In genomic region chr1:236552096-236552495, GRCh38 we compare ENCODE assay signal across 30 cellular contexts. TPM values are rescaled to one million over a fixed set of nuclear protein-coding genes. Genes with fewer than 3 reads are reported as not detected.
"Had no signal": no experiment of that assay in that cellular context is flagged by ENCODE, and none has a peak within 500 bp of the region (broad histone marks: within the 10 kb centered on the region; RNA-seq: fewer than 3 reads in every experiment).

No MANE protein-coding gene starts in this region.

- DNase-seq: activated CD4-positive, alpha-beta T cell treated with anti-CD3 and anti-CD28 coated beads for 4 hours; activated CD4-positive, CD25-positive, alpha-beta regulatory T cell; activated CD8-positive, alpha-beta memory T cell treated with anti-CD3 and anti-CD28 coated beads, Interleukin-2, amount 50 U/mL, for 4 hours; activated CD8-positive, alpha-beta T cell treated with anti-CD3 and anti-CD28 coated beads for 36 hours; activated gamma-delta T cell treated with Interleukin-2 at 50 U/mL for 16 hours; activated naive CD8-positive, alpha-beta T cell treated with anti-CD3 and anti-CD28 coated beads for 36 hours; activated T-cell treated with anti-CD3 and anti-CD28 coated beads, Interleukin-2, amount 50 U/mL, for 4 hours; adrenal gland; aorta; caudate nucleus; colonic mucosa; IMR-90; KG1; NCI-H1092; NCI-H1417; NCI-H1930; NCI-H2107; NCI-H2171 treated with DMSO at 0.1 percent for 48 hours; NCI-H226; NCI-H510A; NCI-H526 treated with DMSO at 0.1 percent for 48 hours; NCI-H82; Peyer's patch; Right ventricle myocardium superior had no signal

- H3K4me3 ChIP-seq: adrenal gland, breast epithelium, colonic mucosa, Peyer's patch, SJSA1 had no signal

- H3K4me3 Mint-ChIP-seq: activated CD8-positive, alpha-beta T cell treated with anti-CD3 and anti-CD28 coated beads for 36 hours; activated naive CD8-positive, alpha-beta T cell treated with anti-CD3 and anti-CD28 coated beads for 36 hours; activated T-cell treated with anti-CD3 and anti-CD28 coated beads, Interleukin-2, amount 50 U/mL, for 4 hours had no signal

- H3K27me3 Mint-ChIP-seq: activated CD8-positive, alpha-beta T cell treated with anti-CD3 and anti-CD28 coated beads for 36 hours; activated naive CD8-positive, alpha-beta T cell treated with anti-CD3 and anti-CD28 coated beads for 36 hours had no signal

- H3K4me1 ChIP-seq: adrenal gland, breast epithelium, colonic mucosa, Peyer's patch, SJSA1 had no signal

- H3K27ac Mint-ChIP-seq: activated naive CD8-positive, alpha-beta T cell treated with anti-CD3 and anti-CD28 coated beads for 36 hours had no signal

- H3K9me3 Mint-ChIP-seq: activated CD8-positive, alpha-beta T cell treated with anti-CD3 and anti-CD28 coated beads for 36 hours; activated naive CD8-positive, alpha-beta T cell treated with anti-CD3 and anti-CD28 coated beads for 36 hours; activated T-cell treated with anti-CD3 and anti-CD28 coated beads, Interleukin-2, amount 50 U/mL, for 4 hours; activated T-helper 2 cell treated with anti-CD3 and anti-CD28 coated beads, Interferon-gamma antibody, Interleukin-2, Interleukin-4, amounts not matched to agents 10 μg/mL and 5 μg/mL and 100 μg/mL, durations not matched to agents 14 hours and 24 hours and 36 hours had no signal

- H3K4me1 Mint-ChIP-seq: activated naive CD8-positive, alpha-beta T cell treated with anti-CD3 and anti-CD28 coated beads for 36 hours had no signal

- H3K27ac ChIP-seq: adrenal gland, breast epithelium, colonic mucosa, Peyer's patch, RWPE1, SJSA1, VCaP had no signal

- H3K27me3 ChIP-seq: adrenal gland, breast epithelium, colonic mucosa, Peyer's patch, SJSA1 had no signal

- ATAC-seq: activated CD8-positive, alpha-beta T cell treated with anti-CD3 and anti-CD28 coated beads for 36 hours; activated T-cell treated with anti-CD3 and anti-CD28 coated beads, Interleukin-2, amount 50 U/mL, for 4 hours had no signal

- H3K9me3 ChIP-seq: adrenal gland, breast epithelium, colonic mucosa, Peyer's patch, SJSA1 had no signal

RNA-seq across cellular contexts. Expression of gene LGALS8, which starts 28.3 kb away (rescaled TPM):
- total RNA-seq: OCI-LY7 had no signal
